14 cellular contexts compared by ENCODE assay signal in genomic region chr14:105582639-105583038, GRCh38. TPM values are rescaled to one million over a fixed set of nuclear protein-coding genes. Genes with fewer than 3 reads are reported as not detected.
DNase-seq lines count a peak whose midpoint lies in the region; ATAC-seq, FAIRE-seq and TF ChIP-seq lines count a peak whose summit lies in the region.
"Had no signal": no experiment of that assay in that cellular context is flagged by ENCODE, and none has a peak within 500 bp of the region (broad histone marks: within the 10 kb centered on the region; RNA-seq: fewer than 3 reads in every experiment).

No MANE protein-coding gene starts in this region.

- H4K20me1 ChIP-seq in OCI-LY7 (ENCODE audit: insufficient read depth, low read length) = no peaks in the 10 kb centered on the region

- H3K27me3 ChIP-seq in small intestine (ENCODE audit: control insufficient read depth in 2 of 2, insufficient read depth in 2 of 2, low read length in 2 of 2) = no peaks in the 10 kb centered on the region
- H3K27me3 ChIP-seq: adrenal gland, SJSA1 had no signal

- intact Hi-C loops in OCI-LY7 (cut with micrococcal nuclease; ENCODE audit: unreplicated experiment) = loop anchor here (5.0 kb wide), 1 partner anchor 235 kb away; no protein-coding TSS in a partner anchor

- H3K4me1 ChIP-seq in OCI-LY7 (ENCODE audit: insufficient read depth, low read length, poor library complexity, severe bottlenecking) (peaks cover 67% of the 10 kb centered on the region), small intestine (ENCODE audit: control insufficient read depth in 2 of 2, insufficient read depth in 1 of 2, low read depth in 1 of 2, low read length in 1 of 2) (no peaks in the 10 kb centered on the region)
- H3K4me1 ChIP-seq: adrenal gland, SJSA1 had no signal

- no peaks in the 10 kb centered on the region for H3K9me2 ChIP-seq in OCI-LY7 (ENCODE audit: insufficient read depth, low read length)

- no peak for ATAC-seq in GM19397 (IDR thresholded peaks at IDR 0.05; ENCODE audit: unreplicated experiment)
- no peak for ATAC-seq in HG02870 (IDR thresholded peaks at IDR 0.05; ENCODE audit: unreplicated experiment)

- H3K9me3 ChIP-seq in OCI-LY7 (ENCODE audit: low read length) (no peaks in the 10 kb centered on the region), small intestine (ENCODE audit: control insufficient read depth, low read depth) (no peaks in the 10 kb centered on the region)
- H3K9me3 ChIP-seq: adrenal gland, SJSA1 had no signal

- H3K36me3 ChIP-seq in OCI-LY7 (ENCODE audit: insufficient read depth, low read length) (no peaks in the 10 kb centered on the region), small intestine (ENCODE audit: control insufficient read depth in 2 of 2, insufficient read depth in 2 of 2, low read length in 2 of 2) (no peaks in the 10 kb centered on the region)
- H3K36me3 ChIP-seq: adrenal gland, SJSA1 had no signal

- H3K27ac ChIP-seq in OCI-LY7 (ENCODE audit: low read depth, low read length, poor library complexity, severe bottlenecking) = peak overlapping the region; percentile 99
- peak overlapping the region; percentile 22 to 50 for H3K27ac ChIP-seq in small intestine (ENCODE audit: low read depth in 1 of 2, low read length in 1 of 2)
- H3K27ac ChIP-seq: 22Rv1, adrenal gland, epithelial cell of prostate, SJSA1 had no signal

- H2AFZ ChIP-seq in OCI-LY7 (ENCODE audit: low read length) = no peak overlapping the region

- peak overlapping the region; percentile 30 for H3K4me2 ChIP-seq in OCI-LY7 (ENCODE audit: low read length)

- no TSS peak for BruUV-seq in OCI-LY7 (replicated peaks; lab: Mats Ljungman, UMichigan)

- TF ChIP-seq CTCF in OCI-LY7 (conservative IDR thresholded peaks at IDR 0.05; ENCODE audit: low read length) = no peak

- peak; percentile 6 for DNase-seq in activated CD4-positive, CD25-positive, alpha-beta regulatory T cell treated with anti-CD3 and anti-CD28 coated beads, Interleukin-2, amount 50 U/mL, for 72 hours
- DNase-seq in activated CD4-positive, CD25-positive, alpha-beta regulatory T cell (lab: John Stamatoyannopoulos, UW) = no peak
- DNase-seq in OCI-LY7 (ENCODE audit: low spot score) (peak; percentile 52), glomerular visceral epithelial cell (ENCODE audit: extremely low spot score) (peak; percentile 12), small intestine (peak; percentile 1), SIG-M5 treated with dmso at 0.1 percent for 504 hours (lab: John Stamatoyannopoulos, UW; ENCODE audit: unreplicated experiment) (no peak)
- DNase-seq: activated CD4-positive, alpha-beta T cell treated with anti-CD3 and anti-CD28 coated beads for 48 hours; NCI-H2171 had no signal

- peaks cover 5% of the 10 kb centered on the region; the same call in 1 of the 2 replicates for H3K79me2 ChIP-seq in OCI-LY7 (ENCODE audit: insufficient read depth, low read depth, low read length)

- WGBS in small intestine, 3 donors = 75 to 79% (median 78%) methylated on average over 4 of the region's 4 CpGs

- no peak overlapping the region for H3K4me3 ChIP-seq in OCI-LY7 (ENCODE audit: low read depth, low read length, poor library complexity, severe bottlenecking)
- no peak overlapping the region for H3K4me3 ChIP-seq in small intestine (ENCODE audit: low read depth in 1 of 2, low read length in 2 of 2)
- H3K4me3 ChIP-seq: adrenal gland, SJSA1 had no signal

- CTCF ChIA-PET in OCI-LY7 (lab: Charles Lee; ENCODE audit: unreplicated experiment) = no interaction called here

- FAIRE-seq in small intestine (lab: Jason Lieb, UNC) = no peak

- POLR2A ChIA-PET in OCI-LY7 (lab: Charles Lee) = no interaction called here

RNA-seq across cellular contexts. Expression of gene TMEM121, which starts 56.3 kb away (rescaled TPM):
- total RNA-seq in OCI-LY7 (2014; rRNA removed; shearing (Covaris generic)) = 0.25 and 0.70 TPM in 2 replicates
- 0.21 and 0.31 TPM in 2 replicates for total RNA-seq in OCI-LY7 (2022)
- polyA plus RNA-seq in small intestine = 1 to 10 TPM in 1 of 3 donors, not detected in 2; 2.0 TPM

Comparison
In these comparisons a context has a peak if more than half of its experiments do, and no peak if none do; other contexts are left out.
1. DNase-seq: peak in activated CD4-positive, CD25-positive, alpha-beta regulatory T cell treated with anti-CD3 and anti-CD28 coated beads, Interleukin-2, amount 50 U/mL, for 72 hours (single experiment), OCI-LY7 (single experiment), glomerular visceral epithelial cell (single experiment) and small intestine (single experiment); none in activated CD4-positive, CD25-positive, alpha-beta regulatory T cell (0 of 4) and SIG-M5 treated with dmso at 0.1 percent for 504 hours (single experiment).